Comparison of ENCODE assay signal across 2 cellular contexts in genomic region chr11:3169952-3170755, GRCh38.
TF ChIP-seq lines count a peak whose summit lies in the region.

No MANE protein-coding gene starts in this region.

TF ChIP-seq in SK-N-SH, 30 proteins besides CTCF, POLR2A, EP300 and RAD21 (continued from another document):
- TF ChIP-seq REST (IDR thresholded peaks at IDR 0.05; ENCODE audit: low read depth, low read length) (no peak), SMC3 (IDR thresholded peaks at IDR 0.05; ENCODE audit: low read depth, low read length) (no peak), MXI1 (IDR thresholded peaks at IDR 0.05; ENCODE audit: low read depth, low read length) (no peak), TEAD4 (IDR thresholded peaks at IDR 0.05; ENCODE audit: borderline replicate concordance, insufficient read depth) (no peak), NRF1 (IDR thresholded peaks at IDR 0.05; ENCODE audit: low read depth, low read length) (no peak), IRF3 (IDR thresholded peaks at IDR 0.05; ENCODE audit: low read depth, low read length) (no peak), RXRA (IDR thresholded peaks at IDR 0.05; ENCODE audit: borderline replicate concordance, low read depth) (no peak), ELF1 (IDR thresholded peaks at IDR 0.05) (no peak)

TF ChIP-seq in SK-N-SH treated with all-trans-retinoic acid at 6 μM for 48 hours, 23 proteins besides CTCF, POLR2A, EP300 and RAD21 (continued from another document):
- TF ChIP-seq PATZ1 (CRISPR knock-in tag; IDR thresholded peaks at IDR 0.05; ENCODE audit: borderline replicate concordance) (no peak), GLIS3 (CRISPR knock-in tag; IDR thresholded peaks at IDR 0.05) (no peak), ZNF70 (CRISPR knock-in tag; IDR thresholded peaks at IDR 0.05) (no peak), CSDC2 (CRISPR knock-in tag; IDR thresholded peaks at IDR 0.05) (no peak)
